Comparison of ENCODE assay signal across 14 cellular contexts in genomic region chr6:35218021-35218420, GRCh38. TPM values are rescaled to one million over a fixed set of nuclear protein-coding genes. Genes with fewer than 3 reads are reported as not detected.
A peak's percentile ranks its signal among the peaks of the same experiment; 100 is the strongest.
DNase-seq lines count a peak whose midpoint lies in the region; ATAC-seq, FAIRE-seq and TF ChIP-seq lines count a peak whose summit lies in the region.
"Had no signal": no experiment of that assay in that cellular context is flagged by ENCODE, and none has a peak within 500 bp of the region (broad histone marks: within the 10 kb centered on the region; RNA-seq: fewer than 3 reads in every experiment).

No MANE protein-coding gene starts in this region.

- H3K4me3 ChIP-seq in AG10803 (ENCODE audit: low read length) (no peak overlapping the region), cardiac fibroblast (replicated peaks in 1 of 2; ENCODE audit: low read depth in 2 of 2, low read length in 2 of 2) (no peak overlapping the region), mesendoderm (ENCODE audit: low read length) (no peak overlapping the region), coronary artery (no peak overlapping the region)

- no peaks in the 10 kb centered on the region for H3K79me2 ChIP-seq in mesendoderm (ENCODE audit: control insufficient read depth, insufficient read depth, low read length)

- H3K56ac ChIP-seq in mesendoderm (ENCODE audit: low read length): no peak overlapping the region

- no peak for ATAC-seq in HG02885 (IDR thresholded peaks at IDR 0.05; ENCODE audit: poor library complexity, unreplicated experiment)

- H3K9ac ChIP-seq in mesendoderm (ENCODE audit: low read length): no peak overlapping the region

- no peak overlapping the region for H3K4ac ChIP-seq in mesendoderm (ENCODE audit: low read depth, low read length)

- H2BK120ac ChIP-seq in mesendoderm (ENCODE audit: low read depth, low read length): no peak overlapping the region

- TF ChIP-seq CTCF in AG10803 (conservative IDR thresholded peaks at IDR 0.05; ENCODE audit: low read length) (no peak), cardiac fibroblast (IDR thresholded peaks at IDR 0.05; ENCODE audit: low read depth, low read length) (no peak), coronary artery (IDR thresholded peaks at IDR 0.05) (no peak)

- WGBS in mesendoderm (ENCODE audit: extremely low coverage, insufficient coverage, low lambda C conversion rate): no CpG with 5 or more reads among the region's 4 CpGs

- H2BK5ac ChIP-seq in mesendoderm (ENCODE audit: low read length): no peak overlapping the region

- no peaks in the 10 kb centered on the region for H3K79me1 ChIP-seq in mesendoderm (ENCODE audit: low read length)

- H3K27ac ChIP-seq in mesendoderm (ENCODE audit: low read depth, low read length): no peak overlapping the region
- peak overlapping the region in 1 of 2 donors; percentile 21 for H3K27ac ChIP-seq in coronary artery

- FAIRE-seq in HTR-8/SVneo (lab: Jason Lieb, UNC): peak; percentile 23
- FAIRE-seq: frontal cortex had no signal

- DNase-seq in AG10803 (ENCODE audit: low read depth): peak; percentile 67
- no peak for DNase-seq in HTR-8/SVneo (ENCODE audit: insufficient read length, low spot score)
- DNase-seq in cardiac fibroblast (ENCODE audit: low read depth in 2 of 2): peak; percentile 43 to 49
- peak; percentile 47 for DNase-seq in mesendoderm
- DNase-seq in coronary artery (ENCODE audit: low spot score): no peak
- no peak for DNase-seq in NCI-H1694 treated with DMSO at 0.1 percent for 48 hours (lab: John Stamatoyannopoulos, UW)
- DNase-seq in NCI-H146 (lab: John Stamatoyannopoulos, UW): no peak
- DNase-seq: activated CD4-positive, alpha-beta T cell treated with anti-CD3 and anti-CD28 coated beads, Interleukin-2, amount 10 ng/mL, durations not matched to agents 24 days and 14 days; activated effector memory CD4-positive, alpha-beta T cell treated with Interleukin-2 at 50 U/mL for 16 hours; kidney glomerular epithelial cell; NCI-H1092; occipital lobe had no signal

- H3K23ac ChIP-seq in mesendoderm (ENCODE audit: low read length): no peak overlapping the region

- H2BK15ac ChIP-seq in mesendoderm (replicated peaks; ENCODE audit: low read depth): no peak overlapping the region

- peaks cover 11% of the 10 kb centered on the region for H3K4me1 ChIP-seq in mesendoderm (ENCODE audit: control insufficient read depth, low read depth, low read length)

- no peak overlapping the region for H3K4me2 ChIP-seq in mesendoderm (ENCODE audit: low read length)

- no peak overlapping the region for H3K18ac ChIP-seq in mesendoderm (ENCODE audit: low read length)

- H2AK5ac ChIP-seq in mesendoderm (ENCODE audit: low read length): no peak overlapping the region

- H3K36me3 ChIP-seq in mesendoderm (ENCODE audit: control insufficient read depth, insufficient read depth, low read length): no peaks in the 10 kb centered on the region

- H4K8ac ChIP-seq in mesendoderm (ENCODE audit: low read depth, low read length): no peak overlapping the region

- peaks cover 2% of the 10 kb centered on the region for H3K27me3 ChIP-seq in mesendoderm (ENCODE audit: insufficient read depth, low read length, poor library complexity)

- no peak overlapping the region for H4K5ac ChIP-seq in mesendoderm (ENCODE audit: low read length)

RNA-seq across cellular contexts. Expression of gene SCUBE3, which starts 4.3 kb away (rescaled TPM):
- polyA plus RNA-seq in mesendoderm (2013, experiment 1 of 2): 0.60 TPM
- 0.53 TPM for polyA plus RNA-seq in mesendoderm (2013, experiment 2 of 2)

RNA-seq across cellular contexts. Expression of gene ZNF76, which starts 41.5 kb away (rescaled TPM):
- polyA plus RNA-seq in mesendoderm (2013, experiment 1 of 2): 7.4 TPM
- polyA plus RNA-seq in mesendoderm (2013, experiment 2 of 2): 7.5 TPM

Comparison
In these comparisons a context has a peak if more than half of its experiments do, and no peak if none do; other contexts are left out.
1. DNase-seq: peak in AG10803 (single experiment), cardiac fibroblast (2 of 2) and mesendoderm (single experiment); none in HTR-8/SVneo (single experiment), coronary artery (single experiment), NCI-H1694 treated with DMSO at 0.1 percent for 48 hours (single experiment) and NCI-H146 (single experiment).